In the genomic region with DNA sequence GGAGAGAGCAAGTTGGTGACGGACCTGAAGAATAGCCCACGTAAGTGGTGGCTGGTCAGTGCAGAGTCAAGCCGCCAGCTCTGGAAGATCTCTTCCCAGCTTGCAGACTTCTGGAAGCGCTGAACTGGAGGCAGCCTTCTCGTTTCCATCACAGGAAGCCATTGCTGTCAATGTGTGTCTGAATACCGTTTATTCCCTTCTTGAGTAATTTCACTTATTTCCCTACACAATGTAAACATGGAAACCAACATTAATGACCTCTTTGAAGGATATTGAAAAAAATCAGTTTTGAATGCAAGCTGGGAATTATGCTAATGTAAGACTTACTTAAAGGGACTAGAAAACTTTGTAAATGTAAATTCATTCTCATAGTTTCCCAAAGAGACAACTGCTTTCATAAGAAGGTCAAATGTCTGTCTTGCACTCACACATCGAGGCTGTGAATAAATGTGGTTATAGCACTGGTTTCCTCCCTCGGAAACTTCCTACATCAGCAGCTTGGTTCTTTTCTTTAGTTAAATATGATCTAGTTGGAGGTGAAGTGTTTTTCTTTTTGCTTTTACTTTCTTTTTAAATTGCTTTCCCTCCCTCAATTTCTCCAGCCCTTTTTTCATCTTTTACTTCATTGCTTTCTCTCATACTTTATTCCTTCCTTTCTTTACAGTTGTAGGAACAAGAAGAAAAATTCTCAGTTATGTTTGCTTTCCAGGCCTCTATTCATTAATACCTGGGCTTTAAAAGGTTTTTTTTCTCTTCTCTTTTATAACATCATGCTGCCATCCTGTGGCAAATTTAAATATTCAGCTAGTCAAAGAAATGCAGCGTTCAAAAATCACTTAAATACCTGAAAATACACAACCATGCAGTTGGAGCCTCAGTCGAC, we compare ENCODE assay signal across 8 cellular contexts.
DNase-seq lines count a peak whose midpoint lies in the region; ATAC-seq and TF ChIP-seq lines count a peak whose summit lies in the region.

No MANE protein-coding gene starts in this region.

- H3K27me3 Mint-ChIP-seq in naive thymus-derived CD8-positive, alpha-beta T cell, result no peaks in the 10 kb centered on the region

- peak overlapping the region; percentile 64 to 87 (median 79) for H3K4me3 Mint-ChIP-seq in naive thymus-derived CD8-positive, alpha-beta T cell

- H3K4me3 ChIP-seq in Karpas-422 (ENCODE audit: low read length) (no peak overlapping the region), ascending aorta (no peak overlapping the region)

- H3K4me2 ChIP-seq in Karpas-422 (ENCODE audit: low read depth, low read length, poor library complexity, severe bottlenecking), result no peak overlapping the region

- H3K27me3 ChIP-seq in Karpas-422 (ENCODE audit: low read length) (no peaks in the 10 kb centered on the region), ascending aorta (no peaks in the 10 kb centered on the region)

- peaks cover 15 to 60% (median 30%) of the 10 kb centered on the region in 4 donors for H3K4me1 Mint-ChIP-seq in naive thymus-derived CD8-positive, alpha-beta T cell

- POLR2A ChIA-PET in naive thymus-derived CD8-positive, alpha-beta T cell (lab: Charles Lee), result interaction anchor here (0.7 to 1.3 kb wide), 4 partner anchors 107 to 267 kb away, joined by 3 to 4 read pairs (median 4); partner anchors contain the start of gene TNFAIP3

- H2AFZ ChIP-seq in Karpas-422 (ENCODE audit: low read length), result no peak overlapping the region

- no peak for TF ChIP-seq POLR2A in GM18505 (IDR thresholded peaks at IDR 0.05; ENCODE audit: borderline replicate concordance, extremely low read depth, insufficient read depth, insufficient read length)

- H3K36me3 ChIP-seq in Karpas-422 (ENCODE audit: insufficient read depth, low read length) (no peaks in the 10 kb centered on the region), ascending aorta (no peaks in the 10 kb centered on the region)

- peak; percentile 84 to 93 for ATAC-seq in naive thymus-derived CD8-positive, alpha-beta T cell
- ATAC-seq in HG02970 (IDR thresholded peaks at IDR 0.05; ENCODE audit: low FRiP score, unreplicated experiment) (no peak), GM18505 (IDR thresholded peaks at IDR 0.05; ENCODE audit: unreplicated experiment) (no peak)

- peak in 2 of 3 experiments; percentile 20 to 42 for TF ChIP-seq CTCF in ascending aorta (IDR thresholded peaks at IDR 0.05)

- no peaks in the 10 kb centered on the region for H3K36me3 Mint-ChIP-seq in naive thymus-derived CD8-positive, alpha-beta T cell

- H3K27ac ChIP-seq in Karpas-422 (ENCODE audit: low read length), result no peak overlapping the region
- H3K27ac ChIP-seq in ascending aorta, result no peak overlapping the region

- H3K79me2 ChIP-seq in Karpas-422 (ENCODE audit: low read length), result no peaks in the 10 kb centered on the region

- H3K27ac Mint-ChIP-seq in naive thymus-derived CD8-positive, alpha-beta T cell, result peak overlapping the region; percentile 84 to 98 (median 96)

- DNase-seq in stimulated activated CD4-positive, alpha-beta T cell treated with anti-CD3 and anti-CD28 coated beads, Interleukin-1b, Interleukin-23, amount 100 ng/mL, for 48 hours, result peak; percentile 24
- no peak for DNase-seq in stimulated activated CD4-positive, alpha-beta T cell treated with anti-CD3 and anti-CD28 coated beads, Interleukin-4, amount 100 ng/mL, for 1 hour
- peak; percentile 43 for DNase-seq in Karpas-422
- DNase-seq in ascending aorta (ENCODE audit: low spot score in 2 of 2), result no peak
- DNase-seq in naive thymus-derived CD8-positive, alpha-beta T cell, result peak in 4 of 10 donors; percentile 22 to 64 (median 60)
- no peak for DNase-seq in NK-92 treated with Interleukin-12 subunit alpha and Interleukin-12 subunit beta, amount 100 ng/mL, for 24 hours (lab: John Stamatoyannopoulos, UW)

- intact Hi-C loops in ascending aorta (cut with DNase I), result no loop called here

- H3K9me2 ChIP-seq in Karpas-422 (replicated peaks; ENCODE audit: insufficient read depth, low read length), result no peaks in the 10 kb centered on the region

- H3K4me1 ChIP-seq in Karpas-422 (ENCODE audit: low read length) (no peaks in the 10 kb centered on the region), ascending aorta (no peaks in the 10 kb centered on the region)

- H3K9me3 Mint-ChIP-seq in naive thymus-derived CD8-positive, alpha-beta T cell, result no peaks in the 10 kb centered on the region

- H4K20me1 ChIP-seq in Karpas-422 (ENCODE audit: insufficient read depth, low read depth, low read length), result no peaks in the 10 kb centered on the region

- no peak overlapping the region for H3K9ac ChIP-seq in Karpas-422 (ENCODE audit: low read length)

- H3K9me3 ChIP-seq in Karpas-422 (ENCODE audit: low read length) (no peaks in the 10 kb centered on the region), ascending aorta (no peaks in the 10 kb centered on the region)

Comparison
In these comparisons a context has a peak if more than half of its experiments do, and no peak if none do; other contexts are left out.
1. DNase-seq: peak in stimulated activated CD4-positive, alpha-beta T cell treated with anti-CD3 and anti-CD28 coated beads, Interleukin-1b, Interleukin-23, amount 100 ng/mL, for 48 hours (single experiment) and Karpas-422 (single experiment); none in stimulated activated CD4-positive, alpha-beta T cell treated with anti-CD3 and anti-CD28 coated beads, Interleukin-4, amount 100 ng/mL, for 1 hour (single experiment), ascending aorta (0 of 2) and NK-92 treated with Interleukin-12 subunit alpha and Interleukin-12 subunit beta, amount 100 ng/mL, for 24 hours (single experiment).
2. ATAC-seq: peak in naive thymus-derived CD8-positive, alpha-beta T cell (2 of 2); none in HG02970 (single experiment) and GM18505 (single experiment).